ENCODE assay signal across 12 cellular contexts in genomic region chr12:122184522-122184921, GRCh38. TPM values are rescaled to one million over a fixed set of nuclear protein-coding genes. Genes with fewer than 3 reads are reported as not detected.
DNase-seq lines count a peak whose midpoint lies in the region; ATAC-seq, FAIRE-seq and TF ChIP-seq lines count a peak whose summit lies in the region.
"Had no signal": no experiment of that assay in that cellular context is flagged by ENCODE, and none has a peak within 500 bp of the region (broad histone marks: within the 10 kb centered on the region; RNA-seq: fewer than 3 reads in every experiment).

No MANE protein-coding gene starts in this region.

- TF ChIP-seq POLR2A in GM12891 (IDR thresholded peaks at IDR 0.05; ENCODE audit: low read depth, low read length) = no peak

- no peak overlapping the region for H3K27ac ChIP-seq in CD4-positive, alpha-beta T cell (ENCODE audit: low read depth, low read length)
- H3K27ac ChIP-seq in smooth muscle cell (ENCODE audit: low read depth) = no peak overlapping the region
- H3K27ac ChIP-seq: C4-2B had no signal

- H3K9me3 ChIP-seq in CD4-positive, alpha-beta T cell (ENCODE audit: control insufficient read depth, low read length) = no peaks in the 10 kb centered on the region
- H3K9me3 ChIP-seq in smooth muscle cell (replicated peaks; ENCODE audit: low read depth) = no peaks in the 10 kb centered on the region

- no peak for TF ChIP-seq CTCF in CD4-positive, alpha-beta T cell (IDR thresholded peaks at IDR 0.05)
- no peak for TF ChIP-seq CTCF in smooth muscle cell (IDR thresholded peaks at IDR 0.05; ENCODE audit: borderline replicate concordance, insufficient read depth, poor library complexity, severe bottlenecking)

- peaks cover 3% of the 10 kb centered on the region for H3K4me1 Mint-ChIP-seq in CD4-positive, alpha-beta T cell (ENCODE audit: low read depth)
- peaks cover 24% of the 10 kb centered on the region for H3K4me1 Mint-ChIP-seq in activated CD8-positive, alpha-beta T cell treated with anti-CD3 and anti-CD28 coated beads, Interleukin-2, amount 10 ng/mL, durations not matched to agents 7 days and 5 days (ENCODE audit: low read depth)
- peaks cover 14 to 27% of the 10 kb centered on the region in 2 donors for H3K4me1 Mint-ChIP-seq in natural killer cell treated with Interleukin-12 subunit alpha and Interleukin-12 subunit beta and Interleukin-15 and Interleukin-18, amount 100 ng/mL, for 72 hours (ENCODE audit: low read depth in 2 of 2)

- H3K9ac ChIP-seq in smooth muscle cell (ENCODE audit: low read depth) = no peak overlapping the region

- ATAC-seq in CD4-positive, alpha-beta T cell (ENCODE audit: poor library complexity) = no peak
- peak; percentile 11 for ATAC-seq in activated CD8-positive, alpha-beta T cell treated with anti-CD3 and anti-CD28 coated beads, Interleukin-2, amount 10 ng/mL, durations not matched to agents 7 days and 5 days
- ATAC-seq in natural killer cell treated with Interleukin-12 subunit alpha and Interleukin-12 subunit beta and Interleukin-15 and Interleukin-18, amount 100 ng/mL, for 72 hours = peak; percentile 78 to 79
- no peak for ATAC-seq in HG03175 (IDR thresholded peaks at IDR 0.05; ENCODE audit: unreplicated experiment)

- H3K36me3 ChIP-seq in smooth muscle cell (ENCODE audit: low read depth) = no peaks in the 10 kb centered on the region

- WGBS in smooth muscle cell (ENCODE audit: low lambda C conversion rate) = 94% methylated on average over 18 of the region's 18 CpGs

- H4K20me1 ChIP-seq in smooth muscle cell (ENCODE audit: low read depth) = no peaks in the 10 kb centered on the region

- intact Hi-C loops in CD4-positive, alpha-beta T cell (cut with DNase I, micrococcal nuclease) = no loop called here
- intact Hi-C loops in posterior vena cava (cut with DNase I) = no loop called here

- CTCF ChIA-PET in CD4-positive, alpha-beta T cell (lab: Charles Lee) = no interaction called here
- CTCF ChIA-PET in activated CD8-positive, alpha-beta T cell treated with anti-CD3 and anti-CD28 coated beads, Interleukin-2, amount 10 ng/mL, durations not matched to agents 7 days and 5 days (lab: Charles Lee) = no interaction called here

- H3K4me3 Mint-ChIP-seq in CD4-positive, alpha-beta T cell = peak overlapping the region; percentile 25
- peak overlapping the region; percentile 34 for H3K4me3 Mint-ChIP-seq in activated CD8-positive, alpha-beta T cell treated with anti-CD3 and anti-CD28 coated beads, Interleukin-2, amount 10 ng/mL, durations not matched to agents 7 days and 5 days
- H3K4me3 Mint-ChIP-seq in natural killer cell treated with Interleukin-12 subunit alpha and Interleukin-12 subunit beta and Interleukin-15 and Interleukin-18, amount 100 ng/mL, for 72 hours = peak overlapping the region; percentile 84

- no peak overlapping the region for H3K4me3 ChIP-seq in smooth muscle cell

- no peaks in the 10 kb centered on the region for H3K36me3 Mint-ChIP-seq in CD4-positive, alpha-beta T cell (ENCODE audit: low read depth)
- H3K36me3 Mint-ChIP-seq in activated CD8-positive, alpha-beta T cell treated with anti-CD3 and anti-CD28 coated beads, Interleukin-2, amount 10 ng/mL, durations not matched to agents 7 days and 5 days (ENCODE audit: low read depth) = no peaks in the 10 kb centered on the region
- no peaks in the 10 kb centered on the region for H3K36me3 Mint-ChIP-seq in natural killer cell treated with Interleukin-12 subunit alpha and Interleukin-12 subunit beta and Interleukin-15 and Interleukin-18, amount 100 ng/mL, for 72 hours

- peaks cover 3% of the 10 kb centered on the region for H3K27me3 Mint-ChIP-seq in CD4-positive, alpha-beta T cell
- H3K27me3 Mint-ChIP-seq in activated CD8-positive, alpha-beta T cell treated with anti-CD3 and anti-CD28 coated beads, Interleukin-2, amount 10 ng/mL, durations not matched to agents 7 days and 5 days (ENCODE audit: low read depth) = peaks cover 11% of the 10 kb centered on the region
- no peaks in the 10 kb centered on the region for H3K27me3 Mint-ChIP-seq in natural killer cell treated with Interleukin-12 subunit alpha and Interleukin-12 subunit beta and Interleukin-15 and Interleukin-18, amount 100 ng/mL, for 72 hours

- H2AFZ ChIP-seq in smooth muscle cell (ENCODE audit: low read depth) = no peak overlapping the region

- H3K9me3 Mint-ChIP-seq in CD4-positive, alpha-beta T cell = no peaks in the 10 kb centered on the region
- no peaks in the 10 kb centered on the region for H3K9me3 Mint-ChIP-seq in activated CD8-positive, alpha-beta T cell treated with anti-CD3 and anti-CD28 coated beads, Interleukin-2, amount 10 ng/mL, durations not matched to agents 7 days and 5 days (ENCODE audit: insufficient read depth)
- H3K9me3 Mint-ChIP-seq in natural killer cell treated with Interleukin-12 subunit alpha and Interleukin-12 subunit beta and Interleukin-15 and Interleukin-18, amount 100 ng/mL, for 72 hours = no peaks in the 10 kb centered on the region

- POLR2A ChIA-PET in CD4-positive, alpha-beta T cell (lab: Charles Lee) = no interaction called here
- POLR2A ChIA-PET in activated CD8-positive, alpha-beta T cell treated with anti-CD3 and anti-CD28 coated beads, Interleukin-2, amount 10 ng/mL, durations not matched to agents 7 days and 5 days (lab: Charles Lee) = no interaction called here

- no peak for DNase-seq in CD4-positive, alpha-beta T cell
- DNase-seq in GM12891 (ENCODE audit: insufficient read length, low spot score) (peak; percentile 44), putamen (ENCODE audit: low spot score) (no peak), smooth muscle cell (lab: John Stamatoyannopoulos, UW; ENCODE audit: unreplicated experiment) (no peak), posterior vena cava (ENCODE audit: low spot score) (no peak)
- no peak for DNase-seq in activated CD8-positive, alpha-beta T cell treated with anti-CD3 and anti-CD28 coated beads, Interleukin-2, amount 10 ng/mL, durations not matched to agents 7 days and 5 days
- peak; percentile 81 for DNase-seq in natural killer cell treated with Interleukin-12 subunit alpha and Interleukin-12 subunit beta and Interleukin-15 and Interleukin-18, amount 100 ng/mL, for 72 hours (ENCODE audit: low spot score)
- DNase-seq: retina, SIG-M5 had no signal

- H3K4me2 ChIP-seq in smooth muscle cell = no peak overlapping the region

- no peak overlapping the region for H3K27ac Mint-ChIP-seq in CD4-positive, alpha-beta T cell
- H3K27ac Mint-ChIP-seq in activated CD8-positive, alpha-beta T cell treated with anti-CD3 and anti-CD28 coated beads, Interleukin-2, amount 10 ng/mL, durations not matched to agents 7 days and 5 days = no peak overlapping the region
- H3K27ac Mint-ChIP-seq in natural killer cell treated with Interleukin-12 subunit alpha and Interleukin-12 subunit beta and Interleukin-15 and Interleukin-18, amount 100 ng/mL, for 72 hours = peak overlapping the region; percentile 86 to 94

- H3F3A ChIP-seq in smooth muscle cell (ENCODE audit: low read depth) = no peaks in the 10 kb centered on the region

- H3K4me1 ChIP-seq in smooth muscle cell (ENCODE audit: low read depth) = no peaks in the 10 kb centered on the region

- H3K79me2 ChIP-seq in smooth muscle cell (ENCODE audit: low read depth) = no peaks in the 10 kb centered on the region

- no peak for FAIRE-seq in GM12891 (lab: Jason Lieb, UNC)

- H3K27me3 ChIP-seq in CD4-positive, alpha-beta T cell (ENCODE audit: control insufficient read depth, insufficient read depth, low read length) = no peaks in the 10 kb centered on the region
- H3K27me3 ChIP-seq in smooth muscle cell (ENCODE audit: low read depth) = no peaks in the 10 kb centered on the region

TF ChIP-seq in GM12891, 5 proteins besides CTCF, POLR2A, EP300 and RAD21:
- TF ChIP-seq PAX5 (IDR thresholded peaks at IDR 0.05; ENCODE audit: insufficient read depth, low read length, severe bottlenecking) (peak; percentile 65), SPI1 (IDR thresholded peaks at IDR 0.05; ENCODE audit: low read depth, low read length) (no peak)

RNA-seq across cellular contexts. Expression of gene LRRC43, which starts 1.6 kb away (rescaled TPM):
- total RNA-seq in CD4-positive, alpha-beta T cell = not detected
- not detected for polyA plus RNA-seq in GM12891 (2012; ENCODE audit: low read depth, missing spikeins)
- not detected for total RNA-seq in activated CD8-positive, alpha-beta T cell treated with anti-CD3 and anti-CD28 coated beads, Interleukin-2, amount 10 ng/mL, durations not matched to agents 7 days and 5 days
- total RNA-seq in natural killer cell treated with Interleukin-12 subunit alpha and Interleukin-12 subunit beta and Interleukin-15 and Interleukin-18, amount 100 ng/mL, for 72 hours = 1 to 10 TPM; 1.1 to 9.3 TPM
- total RNA-seq in smooth muscle cell (1.3 TPM in 1 of 2 replicates, not detected in the other), posterior vena cava (under 1 TPM in 1 of 2 donors, not detected in 1; 0.60 TPM)
- 0.38 and 0.77 TPM in 2 replicates for polyA plus RNA-seq in smooth muscle cell

RNA-seq across cellular contexts. Expression of gene IL31, which starts 10.5 kb away (rescaled TPM):
- total RNA-seq in CD4-positive, alpha-beta T cell = not detected
- polyA plus RNA-seq in GM12891 (2012; ENCODE audit: low read depth, missing spikeins) = not detected
- total RNA-seq in activated CD8-positive, alpha-beta T cell treated with anti-CD3 and anti-CD28 coated beads, Interleukin-2, amount 10 ng/mL, durations not matched to agents 7 days and 5 days = not detected
- total RNA-seq in natural killer cell treated with Interleukin-12 subunit alpha and Interleukin-12 subunit beta and Interleukin-15 and Interleukin-18, amount 100 ng/mL, for 72 hours = not detected
- not detected in 2 replicates for total RNA-seq in smooth muscle cell
- not detected in 2 replicates for polyA plus RNA-seq in smooth muscle cell
- total RNA-seq in posterior vena cava = not detected
- total RNA-seq: mononuclear cell had no signal

RNA-seq across cellular contexts. Expression of gene B3GNT4, which starts 19.0 kb away (rescaled TPM):
- not detected for total RNA-seq in CD4-positive, alpha-beta T cell
- polyA plus RNA-seq in GM12891 (2012; ENCODE audit: low read depth, missing spikeins) = 0.47 TPM
- 1 to 10 TPM in 1 of 2 experiments, under 1 TPM in 1; 0.90 to 1.4 TPM for total RNA-seq in activated CD8-positive, alpha-beta T cell treated with anti-CD3 and anti-CD28 coated beads, Interleukin-2, amount 10 ng/mL, durations not matched to agents 7 days and 5 days
- under 1 TPM in 1 of 2 donors, not detected in 1; 0.90 TPM for total RNA-seq in natural killer cell treated with Interleukin-12 subunit alpha and Interleukin-12 subunit beta and Interleukin-15 and Interleukin-18, amount 100 ng/mL, for 72 hours
- total RNA-seq in smooth muscle cell = not detected in 2 replicates
- 0.93 and 3.2 TPM in 2 replicates for polyA plus RNA-seq in smooth muscle cell
- under 1 TPM in 1 of 2 donors, not detected in 1; 0.10 TPM for total RNA-seq in posterior vena cava

RNA-seq across cellular contexts. Expression of gene DIABLO, which starts 41.3 kb away (rescaled TPM):
- total RNA-seq in CD4-positive, alpha-beta T cell = 10 to 100 TPM; 90.3 to 91.3 TPM
- polyA plus RNA-seq in GM12891 (2012; ENCODE audit: low read depth, missing spikeins) = 37.8 TPM
- 10 to 100 TPM; 43.5 to 47.1 TPM for total RNA-seq in activated CD8-positive, alpha-beta T cell treated with anti-CD3 and anti-CD28 coated beads, Interleukin-2, amount 10 ng/mL, durations not matched to agents 7 days and 5 days
- total RNA-seq in natural killer cell treated with Interleukin-12 subunit alpha and Interleukin-12 subunit beta and Interleukin-15 and Interleukin-18, amount 100 ng/mL, for 72 hours = 10 to 100 TPM; 43.0 to 47.3 TPM
- total RNA-seq in smooth muscle cell (68.8 and 72.4 TPM in 2 replicates), posterior vena cava (10 to 100 TPM; 26.2 to 27.0 TPM)
- 76.2 and 82.6 TPM in 2 replicates for polyA plus RNA-seq in smooth muscle cell

Comparison
In these comparisons a context has a peak if more than half of its experiments do, and no peak if none do; other contexts are left out.
1. ATAC-seq: peak in activated CD8-positive, alpha-beta T cell treated with anti-CD3 and anti-CD28 coated beads, Interleukin-2, amount 10 ng/mL, durations not matched to agents 7 days and 5 days (single experiment) and natural killer cell treated with Interleukin-12 subunit alpha and Interleukin-12 subunit beta and Interleukin-15 and Interleukin-18, amount 100 ng/mL, for 72 hours (2 of 2); none in CD4-positive, alpha-beta T cell (single experiment) and HG03175 (single experiment).
2. DNase-seq: peak in GM12891 (single experiment) and natural killer cell treated with Interleukin-12 subunit alpha and Interleukin-12 subunit beta and Interleukin-15 and Interleukin-18, amount 100 ng/mL, for 72 hours (single experiment); none in CD4-positive, alpha-beta T cell (0 of 10), activated CD8-positive, alpha-beta T cell treated with anti-CD3 and anti-CD28 coated beads, Interleukin-2, amount 10 ng/mL, durations not matched to agents 7 days and 5 days (single experiment), putamen (single experiment), smooth muscle cell (single experiment) and posterior vena cava (single experiment).
3. H3K27ac Mint-ChIP-seq: peak in natural killer cell treated with Interleukin-12 subunit alpha and Interleukin-12 subunit beta and Interleukin-15 and Interleukin-18, amount 100 ng/mL, for 72 hours (2 of 2); none in CD4-positive, alpha-beta T cell (single experiment) and activated CD8-positive, alpha-beta T cell treated with anti-CD3 and anti-CD28 coated beads, Interleukin-2, amount 10 ng/mL, durations not matched to agents 7 days and 5 days (single experiment).
4. H3K4me3 Mint-ChIP-seq: peak in every context shown above with its lines; median percentile 84 in natural killer cell treated with Interleukin-12 subunit alpha and Interleukin-12 subunit beta and Interleukin-15 and Interleukin-18, amount 100 ng/mL, for 72 hours; 34 in activated CD8-positive, alpha-beta T cell treated with anti-CD3 and anti-CD28 coated beads, Interleukin-2, amount 10 ng/mL, durations not matched to agents 7 days and 5 days; 25 in CD4-positive, alpha-beta T cell.